Comparison of ENCODE assay signal across 24 cellular contexts in the genomic region with DNA sequence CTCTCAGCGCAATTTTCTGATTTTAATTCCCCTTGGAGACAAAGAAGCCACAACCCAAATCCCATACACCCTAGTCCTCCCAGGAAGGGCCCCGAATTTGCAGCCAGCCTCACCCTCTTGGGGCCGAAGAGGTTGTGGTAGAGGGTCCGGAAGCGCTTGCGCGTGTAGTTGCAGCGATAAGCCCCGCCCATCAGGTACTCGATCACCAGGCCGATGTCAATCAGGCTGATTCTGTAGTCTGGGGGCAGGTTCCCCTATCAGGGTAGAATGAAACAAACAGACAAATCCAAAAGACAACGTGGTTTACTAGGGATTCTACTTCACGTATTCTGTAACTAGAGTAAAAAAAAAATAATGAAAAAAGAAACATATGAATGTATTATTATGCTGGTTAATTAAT.
A peak's percentile ranks its signal among the peaks of the same experiment; 100 is the strongest.
DNase-seq lines count a peak whose midpoint lies in the region; ATAC-seq and TF ChIP-seq lines count a peak whose summit lies in the region.
"Had no signal": no experiment of that assay in that cellular context is flagged by ENCODE, and none has a peak within 500 bp of the region (broad histone marks: within the 10 kb centered on the region; RNA-seq: fewer than 3 reads in every experiment).

No MANE protein-coding gene starts in this region.

- H3K27me3 Mint-ChIP-seq in CD8-positive, alpha-beta T cell (ENCODE audit: low read depth): peaks cover 7% of the 10 kb centered on the region
- no peaks in the 10 kb centered on the region for H3K27me3 Mint-ChIP-seq in endothelial cell (ENCODE audit: unreplicated experiment)

- TF ChIP-seq RAD21 in SK-N-SH (IDR thresholded peaks at IDR 0.05; ENCODE audit: low read length): no peak

- TF ChIP-seq CTCF in SK-N-SH (IDR thresholded peaks at IDR 0.05) (no peak), choroid plexus epithelial cell (conservative IDR thresholded peaks at IDR 0.05; ENCODE audit: low read depth, low read length) (no peak), endothelial cell (IDR thresholded peaks at IDR 0.05; ENCODE audit: unreplicated experiment) (no peak)
- TF ChIP-seq CTCF in CD8-positive, alpha-beta T cell (IDR thresholded peaks at IDR 0.05): no peak

- H3K4me1 ChIP-seq in SK-N-SH (ENCODE audit: control insufficient read depth in 1 of 2, insufficient read depth in 2 of 2, low read depth in 1 of 2, low read length in 1 of 2) (no peaks in the 10 kb centered on the region), Karpas-422 (ENCODE audit: low read length) (peaks cover 4% of the 10 kb centered on the region)
- H3K4me1 ChIP-seq in CD8-positive, alpha-beta T cell (ENCODE audit: insufficient read depth, low read length): no peaks in the 10 kb centered on the region

- H3K4me3 Mint-ChIP-seq in CD8-positive, alpha-beta T cell: peak overlapping the region; percentile 32
- H3K4me3 Mint-ChIP-seq in endothelial cell (ENCODE audit: unreplicated experiment): no peak overlapping the region
- H3K4me3 Mint-ChIP-seq: H9, HFFc6 had no signal

- DNase-seq in SK-N-SH (no peak), Karpas-422 (no peak), choroid plexus epithelial cell (ENCODE audit: low read depth) (no peak), endothelial cell (ENCODE audit: low spot score) (no peak), NCI-H82 treated with DMSO at 0.1 percent for 48 hours (lab: John Stamatoyannopoulos, UW; ENCODE audit: unreplicated experiment) (no peak)
- DNase-seq in CD8-positive, alpha-beta T cell: no peak
- DNase-seq: 8988T; C1 segment of cervical spinal cord; CD8-positive, alpha-beta memory T cell; DMS53; GF-D8; H9; HFFc6; IMR-90; NCI-H1694 treated with DMSO at 0.1 percent for 48 hours; NCI-H2081 treated with DMSO at 0.1 percent for 48 hours; NCI-H446 treated with DMSO at 0.1 percent for 48 hours; NCI-H526 treated with DMSO at 0.1 percent for 48 hours; PC-9; SHP77 treated with DMSO at 0.1 percent for 48 hours had no signal

- H4K20me1 ChIP-seq in SK-N-SH (ENCODE audit: insufficient read depth) (no peaks in the 10 kb centered on the region), Karpas-422 (ENCODE audit: insufficient read depth, low read depth, low read length) (no peaks in the 10 kb centered on the region)

- no peaks in the 10 kb centered on the region for H3K36me3 Mint-ChIP-seq in CD8-positive, alpha-beta T cell
- H3K36me3 Mint-ChIP-seq in endothelial cell (ENCODE audit: low read depth, unreplicated experiment): no peaks in the 10 kb centered on the region
- H3K36me3 Mint-ChIP-seq: CD8-positive, alpha-beta memory T cell had no signal

- TF ChIP-seq EP300 in SK-N-SH (IDR thresholded peaks at IDR 0.05; ENCODE audit: borderline replicate concordance in 1 of 2, low read depth in 1 of 2, low read length in 1 of 2): no peak

- H3K4me1 Mint-ChIP-seq in CD8-positive, alpha-beta T cell (ENCODE audit: low read depth): peaks cover 2% of the 10 kb centered on the region
- H3K4me1 Mint-ChIP-seq in endothelial cell (ENCODE audit: unreplicated experiment): no peaks in the 10 kb centered on the region
- H3K4me1 Mint-ChIP-seq: H9 had no signal

- POLR2A ChIA-PET in SK-N-SH (lab: Yijun Ruan, JAX): interaction anchor here (0.7 kb wide), 1 partner anchor 20 kb away, joined by 5 read pairs; no protein-coding TSS in a partner anchor
- POLR2A ChIA-PET in CD8-positive, alpha-beta T cell (lab: Charles Lee): no interaction called here

- ATAC-seq in SK-N-SH treated with all-trans-retinoic acid at 6 μM for 48 hours (no peak), HG02571 (IDR thresholded peaks at IDR 0.05; ENCODE audit: unreplicated experiment) (no peak)
- no peak for ATAC-seq in CD8-positive, alpha-beta T cell

- H3K36me3 ChIP-seq in SK-N-SH (replicated peaks in 1 of 2; ENCODE audit: control insufficient read depth in 1 of 2, insufficient read depth in 2 of 2, low read length in 1 of 2) (no peaks in the 10 kb centered on the region), Karpas-422 (ENCODE audit: insufficient read depth, low read length) (no peaks in the 10 kb centered on the region)
- no peaks in the 10 kb centered on the region for H3K36me3 ChIP-seq in CD8-positive, alpha-beta T cell (ENCODE audit: insufficient read depth, low read length)

- H3F3A ChIP-seq in SK-N-SH (replicated peaks; ENCODE audit: insufficient read depth): no peaks in the 10 kb centered on the region

- H3K9me3 ChIP-seq in SK-N-SH (no peaks in the 10 kb centered on the region), Karpas-422 (ENCODE audit: low read length) (no peaks in the 10 kb centered on the region)
- no peaks in the 10 kb centered on the region for H3K9me3 ChIP-seq in CD8-positive, alpha-beta T cell (ENCODE audit: low read length)

- no peak overlapping the region for H3K27ac ChIP-seq in SK-N-SH (ENCODE audit: low read depth in 2 of 2, low read length in 1 of 2)
- no peak overlapping the region for H3K27ac ChIP-seq in CD8-positive, alpha-beta T cell (ENCODE audit: low read depth, low read length)
- H3K27ac ChIP-seq in Karpas-422 (ENCODE audit: low read length): no peak overlapping the region
- H3K27ac ChIP-seq: PC-9, RWPE1, SK-N-MC had no signal

- H3K4me2 ChIP-seq in SK-N-SH (no peak overlapping the region), Karpas-422 (ENCODE audit: low read depth, low read length, poor library complexity, severe bottlenecking) (peak overlapping the region; percentile 48)
- H3K4me2 ChIP-seq: PC-9 had no signal

- H3K9ac ChIP-seq in SK-N-SH: no peak overlapping the region
- no peak overlapping the region for H3K9ac ChIP-seq in Karpas-422 (ENCODE audit: low read length)

- H2AFZ ChIP-seq in SK-N-SH (ENCODE audit: low read depth) (peak overlapping the region; percentile 58; the same call in 1 of the 2 replicates), Karpas-422 (ENCODE audit: low read length) (0 out of 2 replicates have a peak overlapping the region, but pooled peaks have one; percentile 50)
- H2AFZ ChIP-seq: PC-9 had no signal

- H3K27me3 ChIP-seq in SK-N-SH (ENCODE audit: insufficient read depth): no peaks in the 10 kb centered on the region
- no peaks in the 10 kb centered on the region for H3K27me3 ChIP-seq in CD8-positive, alpha-beta T cell (ENCODE audit: insufficient read depth, low read length)
- no peaks in the 10 kb centered on the region for H3K27me3 ChIP-seq in Karpas-422 (ENCODE audit: low read length)

- H3K27ac Mint-ChIP-seq in CD8-positive, alpha-beta T cell: no peak overlapping the region
- H3K27ac Mint-ChIP-seq in endothelial cell (ENCODE audit: unreplicated experiment): no peak overlapping the region
- H3K27ac Mint-ChIP-seq: CD8-positive, alpha-beta memory T cell; H9; HFFc6 had no signal

- H3K9me2 ChIP-seq in SK-N-SH (no peaks in the 10 kb centered on the region), Karpas-422 (replicated peaks; ENCODE audit: insufficient read depth, low read length) (no peaks in the 10 kb centered on the region)

- intact Hi-C loops in CD8-positive, alpha-beta T cell (cut with DNase I, micrococcal nuclease): loop anchor here in 1 of 2 experiments (10.0 kb wide), 1 partner anchor 1620 kb away; no protein-coding TSS in a partner anchor

- H3K4me3 ChIP-seq in SK-N-SH (ENCODE audit: low read depth in 2 of 2, low read length in 1 of 2) (no peak overlapping the region), Karpas-422 (ENCODE audit: low read length) (no peak overlapping the region), choroid plexus epithelial cell (ENCODE audit: low read depth, low read length) (peak overlapping the region; percentile 12)
- no peak overlapping the region for H3K4me3 ChIP-seq in CD8-positive, alpha-beta T cell (ENCODE audit: low read depth, low read length)
- H3K4me3 ChIP-seq: PC-9, SK-N-MC had no signal

- CTCF ChIA-PET in SK-N-SH (lab: Yijun Ruan, JAX): interaction anchor here (3.1 kb wide), 1 partner anchor 15 kb away, joined by 15 read pairs; no protein-coding TSS in a partner anchor
- CTCF ChIA-PET in CD8-positive, alpha-beta T cell (lab: Charles Lee): no interaction called here

- H3K9me3 Mint-ChIP-seq in CD8-positive, alpha-beta T cell: no peaks in the 10 kb centered on the region
- no peaks in the 10 kb centered on the region for H3K9me3 Mint-ChIP-seq in endothelial cell (ENCODE audit: unreplicated experiment)
- H3K9me3 Mint-ChIP-seq: CD8-positive, alpha-beta memory T cell; HFFc6 had no signal

- no peaks in the 10 kb centered on the region for H3K79me2 ChIP-seq in SK-N-SH (ENCODE audit: insufficient read depth)
- H3K79me2 ChIP-seq in Karpas-422 (ENCODE audit: low read length): no peaks in the 10 kb centered on the region

- 42% methylated on average over 13 of the region's 13 CpGs for WGBS in SK-N-SH (ENCODE audit: low lambda C conversion rate)

TF ChIP-seq in SK-N-SH, 30 proteins besides CTCF, POLR2A, EP300 and RAD21 (continues in another document):
- no peak for TF ChIP-seq TEAD4 (IDR thresholded peaks at IDR 0.05; ENCODE audit: borderline replicate concordance, insufficient read depth)
- TF ChIP-seq EZH2phosphoT487 (IDR thresholded peaks at IDR 0.05; ENCODE audit: borderline replicate concordance, low read depth): no peak
- TF ChIP-seq RXRA (IDR thresholded peaks at IDR 0.05; ENCODE audit: borderline replicate concordance, low read depth): no peak
- TF ChIP-seq FOXM1 (IDR thresholded peaks at IDR 0.05; ENCODE audit: low read depth): no peak

TF ChIP-seq in SK-N-SH treated with all-trans-retinoic acid at 6 μM for 48 hours, 23 proteins besides CTCF, POLR2A, EP300 and RAD21:
- TF ChIP-seq BACH2 (CRISPR knock-in tag; IDR thresholded peaks at IDR 0.05; ENCODE audit: borderline replicate concordance) (no peak), GLIS3 (CRISPR knock-in tag; IDR thresholded peaks at IDR 0.05) (no peak), ZNF70 (CRISPR knock-in tag; IDR thresholded peaks at IDR 0.05) (no peak)
TF ChIP-seq in SK-N-SH treated with all-trans-retinoic acid at 6 μM for 48 hours: peak in this region for 0.
